Comparison of ENCODE assay signal across 24 cellular contexts in genomic region chr5:75021800-75022199, GRCh38. TPM values are rescaled to one million over a fixed set of nuclear protein-coding genes. Genes with fewer than 3 reads are reported as not detected.
A peak's percentile ranks its signal among the peaks of the same experiment; 100 is the strongest.
DNase-seq lines count a peak whose midpoint lies in the region; ATAC-seq, FAIRE-seq and TF ChIP-seq lines count a peak whose summit lies in the region.
"Had no signal": no experiment of that assay in that cellular context is flagged by ENCODE, and none has a peak within 500 bp of the region (broad histone marks: within the 10 kb centered on the region; RNA-seq: fewer than 3 reads in every experiment).

No MANE protein-coding gene starts in this region.

- H3K4me1 Mint-ChIP-seq in activated naive CD4-positive, alpha-beta T cell treated with anti-CD3 and anti-CD28 coated beads, Interleukin-2, amount 10 ng/mL, durations not matched to agents 7 days and 5 days: peaks cover 23% of the 10 kb centered on the region

- TF ChIP-seq EP300 in HepG2 (IDR thresholded peaks at IDR 0.05; ENCODE audit: low read depth in 2 of 2, low read length in 2 of 2) (no peak), HepG2 (CRISPR knock-in tag; IDR thresholded peaks at IDR 0.05; ENCODE audit: borderline replicate concordance) (no peak), stomach (IDR thresholded peaks at IDR 0.05) (no peak)

- H3K9me3 ChIP-seq in HepG2 (ENCODE audit: low read length) (no peaks in the 10 kb centered on the region), right lobe of liver (no peaks in the 10 kb centered on the region), neuronal stem cell (replicated peaks in 1 of 2; ENCODE audit: control insufficient read depth in 2 of 2, insufficient read depth in 1 of 2, low read depth in 1 of 2, low read length in 2 of 2) (no peaks in the 10 kb centered on the region), stomach (no peaks in the 10 kb centered on the region)
- H3K9me3 ChIP-seq: A549; BE2C; BLaER1 treated with 17β-estradiol and CSF1 and Interleukin-3, amounts not matched to agents 10 nM and 100 nM had no signal

- no peaks in the 10 kb centered on the region for H3K79me2 ChIP-seq in HepG2 (ENCODE audit: insufficient read depth, low read length)

- no peak overlapping the region for H3K23ac ChIP-seq in neuronal stem cell (ENCODE audit: low read depth, low read length, poor library complexity)

- H2BK120ac ChIP-seq in neuronal stem cell (ENCODE audit: low read depth, low read length): no peak overlapping the region

- TF ChIP-seq CTCF in HepG2 (CRISPR knock-in tag; IDR thresholded peaks at IDR 0.05) (no peak), right lobe of liver (IDR thresholded peaks at IDR 0.05) (no peak), stomach (IDR thresholded peaks at IDR 0.05) (no peak)

- H2BK5ac ChIP-seq in neuronal stem cell (ENCODE audit: low read length): no peak overlapping the region

- H3K14ac ChIP-seq in neuronal stem cell (ENCODE audit: low read length): no peak overlapping the region

- CTCF ChIA-PET in HepG2 (lab: Yijun Ruan, JAX; ENCODE audit: low intra/inter-chr PET ratio, low total read pairs): no interaction called here
- CTCF ChIA-PET in activated naive CD4-positive, alpha-beta T cell treated with anti-CD3 and anti-CD28 coated beads, Interleukin-2, amount 10 ng/mL, durations not matched to agents 7 days and 5 days (lab: Charles Lee): interaction anchor here (1.3 kb wide), 1 partner anchor 214 kb away, joined by 3 read pairs; no protein-coding TSS in a partner anchor

- H3K27me3 ChIP-seq in HepG2 (ENCODE audit: control insufficient read depth in 1 of 2, insufficient read depth in 2 of 2, low read length in 2 of 2): no peaks in the 10 kb centered on the region
- H3K27me3 ChIP-seq in right lobe of liver: no peaks in the 10 kb centered on the region
- H3K27me3 ChIP-seq in neuronal stem cell (ENCODE audit: control insufficient read depth in 3 of 3, insufficient read depth in 3 of 3, low read depth in 1 of 3, low read length in 3 of 3): no peaks in the 10 kb centered on the region
- no peaks in the 10 kb centered on the region for H3K27me3 ChIP-seq in stomach
- H3K27me3 ChIP-seq: BLaER1 treated with 17β-estradiol and CSF1 and Interleukin-3, amounts not matched to agents 10 nM and 100 nM had no signal

- H3K27ac ChIP-seq in HepG2 (ENCODE audit: extremely low read length, insufficient read depth, low read length) (no peak overlapping the region), right lobe of liver (no peak overlapping the region), neuronal stem cell (replicated peaks; ENCODE audit: low read length) (no peak overlapping the region), stomach (peak overlapping the region in 4 of 5 donors; percentile 56 to 71 (median 66))
- H3K27ac ChIP-seq: A549; BLaER1 treated with 17β-estradiol and CSF1 and Interleukin-3, amounts not matched to agents 10 nM and 100 nM; GM23248 had no signal

- H3K36me3 ChIP-seq in HepG2 (replicated peaks in 1 of 2; ENCODE audit: control insufficient read depth in 1 of 2, insufficient read depth in 2 of 2, low read length in 2 of 2) (no peaks in the 10 kb centered on the region), right lobe of liver (no peaks in the 10 kb centered on the region), neuronal stem cell (replicated peaks in 1 of 2; ENCODE audit: control insufficient read depth in 2 of 2, insufficient read depth in 2 of 2, low read length in 2 of 2) (no peaks in the 10 kb centered on the region), stomach (no peaks in the 10 kb centered on the region)
- H3K36me3 ChIP-seq: BE2C; BLaER1 treated with 17β-estradiol and CSF1 and Interleukin-3, amounts not matched to agents 10 nM and 100 nM had no signal

- H3K79me1 ChIP-seq in neuronal stem cell (ENCODE audit: low read depth, low read length): no peaks in the 10 kb centered on the region

- H3K18ac ChIP-seq in neuronal stem cell (ENCODE audit: low read length): no peak overlapping the region

- ATAC-seq in HepG2 (no peak), right lobe of liver (no peak)
- ATAC-seq: A549 had no signal

- H3K4ac ChIP-seq in neuronal stem cell (ENCODE audit: low read length): no peak overlapping the region

- H3K4me1 ChIP-seq in HepG2 (ENCODE audit: insufficient read depth, low read length) (peaks cover 25% of the 10 kb centered on the region), right lobe of liver (peaks cover 0 to 8% (median 0%) of the 10 kb centered on the region in 4 donors), neuronal stem cell (ENCODE audit: control insufficient read depth in 2 of 2, insufficient read depth in 1 of 2, low read depth in 1 of 2, low read length in 2 of 2) (peaks cover 0 to 1% of the 10 kb centered on the region in 2 donors), stomach (peaks cover 14 to 27% (median 20%) of the 10 kb centered on the region in 4 donors)
- H3K4me1 ChIP-seq: A549, BE2C had no signal

- H3K36me3 Mint-ChIP-seq in activated naive CD4-positive, alpha-beta T cell treated with anti-CD3 and anti-CD28 coated beads, Interleukin-2, amount 10 ng/mL, durations not matched to agents 7 days and 5 days: no peaks in the 10 kb centered on the region
- H3K36me3 Mint-ChIP-seq: CD14-positive monocyte had no signal

- TF ChIP-seq POLR2A in HepG2 (IDR thresholded peaks at IDR 0.05; ENCODE audit: insufficient read depth in 1 of 2, low read depth in 2 of 2, low read length in 2 of 2) (no peak), right lobe of liver (IDR thresholded peaks at IDR 0.05) (no peak), stomach (IDR thresholded peaks at IDR 0.05) (no peak)

- H2BK15ac ChIP-seq in neuronal stem cell (ENCODE audit: low read length): no peak overlapping the region

- H4K91ac ChIP-seq in neuronal stem cell (ENCODE audit: low read depth, low read length, poor library complexity): no peak overlapping the region

- no peaks in the 10 kb centered on the region for H3K9me3 Mint-ChIP-seq in activated naive CD4-positive, alpha-beta T cell treated with anti-CD3 and anti-CD28 coated beads, Interleukin-2, amount 10 ng/mL, durations not matched to agents 7 days and 5 days
- H3K9me3 Mint-ChIP-seq: CD8-positive, alpha-beta memory T cell had no signal

- H3K4me3 Mint-ChIP-seq in activated naive CD4-positive, alpha-beta T cell treated with anti-CD3 and anti-CD28 coated beads, Interleukin-2, amount 10 ng/mL, durations not matched to agents 7 days and 5 days: no peak overlapping the region
- H3K4me3 Mint-ChIP-seq: CD14-positive monocyte; CD4-positive, alpha-beta T cell had no signal

- no TSS peak for BruUV-seq in HepG2 (replicated peaks; lab: Mats Ljungman, UMichigan)

- H2AFZ ChIP-seq in HepG2 (ENCODE audit: low read length) (no peak overlapping the region), neuronal stem cell (ENCODE audit: low read length) (peak overlapping the region; percentile 74)
- H2AFZ ChIP-seq: GM23248 had no signal

- intact Hi-C loops in HepG2 (cut with micrococcal nuclease; ENCODE audit: unreplicated experiment) (no loop called here), right lobe of liver (cut with DNase I) (no loop called here), stomach (cut with DNase I; ENCODE audit: low total_unique reads) (no loop called here)

- no peaks in the 10 kb centered on the region for H4K20me1 ChIP-seq in HepG2 (ENCODE audit: insufficient read depth, low read length)
- H4K20me1 ChIP-seq: BLaER1 treated with 17β-estradiol and CSF1 and Interleukin-3, amounts not matched to agents 10 nM and 100 nM had no signal

- H3K4me3 ChIP-seq in HepG2 (replicated peaks in 1 of 3; ENCODE audit: insufficient read depth in 1 of 3, low read depth in 2 of 3, low read length in 3 of 3): no peak overlapping the region
- no peak overlapping the region for H3K4me3 ChIP-seq in right lobe of liver
- no peak overlapping the region for H3K4me3 ChIP-seq in neuronal stem cell (ENCODE audit: low read length in 2 of 2)
- no peak overlapping the region for H3K4me3 ChIP-seq in stomach
- H3K4me3 ChIP-seq: A549; BLaER1 treated with 17β-estradiol and CSF1 and Interleukin-3, amounts not matched to agents 10 nM and 100 nM; GM23248 had no signal

- WGBS in HepG2 (ENCODE audit: low lambda C conversion rate): 31% methylated on average over 4 of the region's 4 CpGs
- 71% methylated on average over 4 of the region's 4 CpGs for WGBS in right lobe of liver (ENCODE audit: insufficient coverage, low coverage, low lambda C conversion rate, missing lambda C conversion rate)
- no CpG with 5 or more reads among the region's 4 CpGs for WGBS in neuronal stem cell (ENCODE audit: extremely low coverage in 2 of 2, insufficient read length in 2 of 2, insufficient replicate concordance in 1 of 2), 2 donors
- WGBS in stomach, 5 donors: 31 to 61% (median 43%) methylated on average over 4 of the region's 4 CpGs

- H3K27ac Mint-ChIP-seq in activated naive CD4-positive, alpha-beta T cell treated with anti-CD3 and anti-CD28 coated beads, Interleukin-2, amount 10 ng/mL, durations not matched to agents 7 days and 5 days: no peak overlapping the region
- H3K27ac Mint-ChIP-seq: CD14-positive monocyte; CD4-positive, alpha-beta T cell had no signal

- in situ Hi-C loops in HepG2 (cut with HindIII; ENCODE audit: extremely low pct_ligation_motif_present, low pct_unique_long_range_greater_than_20kb): no loop called here

- TF ChIP-seq RAD21 in HepG2 (CRISPR knock-in tag; IDR thresholded peaks at IDR 0.05): no peak

- no peak overlapping the region for H2BK12ac ChIP-seq in neuronal stem cell (ENCODE audit: low read length)

- DNase-seq in HepG2 (ENCODE audit: low spot score): no peak
- DNase-seq in right lobe of liver: no peak
- DNase-seq in neuronal stem cell (ENCODE audit: low spot score): no peak
- DNase-seq in stomach: no peak
- DNase-seq in activated naive CD4-positive, alpha-beta T cell treated with anti-CD3 and anti-CD28 coated beads, Interleukin-2, amount 10 ng/mL, durations not matched to agents 7 days and 5 days: no peak
- no peak for DNase-seq in NCI-H510A (lab: John Stamatoyannopoulos, UW)
- DNase-seq: 8988T; ACHN; AML-193; CD4-positive, alpha-beta T cell; CD8-positive, alpha-beta memory T cell; DMS 273 treated with DMSO at 0.1 percent for 48 hours; DND-41; GM23248; H7; HCEC 1CT had no signal

- POLR2A ChIA-PET in HepG2 (lab: Yijun Ruan, JAX): no interaction called here

- no peak overlapping the region for H4K8ac ChIP-seq in neuronal stem cell (ENCODE audit: low read depth, low read length)

- no peak overlapping the region for H3K4me2 ChIP-seq in HepG2 (ENCODE audit: low read depth, low read length)
- no peak overlapping the region for H3K4me2 ChIP-seq in neuronal stem cell (ENCODE audit: insufficient read depth, low read length, poor library complexity, severe bottlenecking)
- H3K4me2 ChIP-seq: A549 had no signal

- FAIRE-seq in HepG2 (lab: Jason Lieb, UNC): no peak
- FAIRE-seq: A549, D721Med, GM12892, GM19239, H1 had no signal

- no peak overlapping the region for H3K9ac ChIP-seq in HepG2 (ENCODE audit: insufficient read depth, low read depth, low read length)
- H3K9ac ChIP-seq in neuronal stem cell (ENCODE audit: low read depth, low read length, poor library complexity): no peak overlapping the region
- H3K9ac ChIP-seq: BLaER1 treated with 17β-estradiol and CSF1 and Interleukin-3, amounts not matched to agents 10 nM and 100 nM; GM23248 had no signal

- no peak overlapping the region for H2AK5ac ChIP-seq in neuronal stem cell (ENCODE audit: low read depth, low read length)

- no peaks in the 10 kb centered on the region for H3K27me3 Mint-ChIP-seq in activated naive CD4-positive, alpha-beta T cell treated with anti-CD3 and anti-CD28 coated beads, Interleukin-2, amount 10 ng/mL, durations not matched to agents 7 days and 5 days
- H3K27me3 Mint-ChIP-seq: CD4-positive, alpha-beta T cell; CD8-positive, alpha-beta memory T cell had no signal

RNA-seq across cellular contexts. Expression of gene GCNT4, which starts 30.6 kb away (rescaled TPM):
- 0.22 and 0.27 TPM in 2 replicates for total RNA-seq in HepG2 (2016; rRNA removed; fragmentation: Illumina TruSeq; extraction: Trizol)
- total RNA-seq in HepG2 (2016; cell fraction: cytosol; rRNA removed; fragmentation: Illumina TruSeq; extraction: Trizol; ENCODE audit: low read depth): 0.10 TPM in 1 of 2 replicates, not detected in the other
- 0.18 and 0.26 TPM in 2 replicates for total RNA-seq in HepG2 (2016; cell fraction: insoluble cytoplasmic fraction; rRNA removed; fragmentation: Illumina TruSeq; extraction: Trizol)
- 0.17 and 0.25 TPM in 2 replicates for total RNA-seq in HepG2 (2016; cell fraction: membrane; rRNA removed; fragmentation: Illumina TruSeq; extraction: Trizol)
- total RNA-seq in HepG2 (2016; cell fraction: nucleus; rRNA removed; fragmentation: Illumina TruSeq; extraction: Trizol): 0.19 and 0.50 TPM in 2 replicates
- polyA plus RNA-seq in HepG2 (2011; rRNA removed): 0.26 and 0.38 TPM in 2 replicates
- 0.11 and 0.26 TPM in 2 replicates for polyA plus RNA-seq in HepG2 (2011; cell fraction: cytosol; rRNA removed)
- 0.16 and 0.28 TPM in 2 replicates for polyA plus RNA-seq in HepG2 (2011; cell fraction: nucleus; rRNA removed)
- 0.17 and 0.43 TPM in 2 replicates for polyA plus RNA-seq in HepG2 (2012)
- polyA plus RNA-seq in HepG2 (2016; cell fraction: cytosol; fragmentation: Illumina TruSeq; extraction: Trizol; ENCODE audit: low read depth): 0.01 and 0.02 TPM in 2 replicates
- polyA plus RNA-seq in HepG2 (2016; cell fraction: insoluble cytoplasmic fraction; fragmentation: Illumina TruSeq; extraction: Trizol; ENCODE audit: low read depth): 0.12 and 0.17 TPM in 2 replicates
- polyA plus RNA-seq in HepG2 (2016; cell fraction: membrane; fragmentation: Illumina TruSeq; extraction: Trizol; ENCODE audit: low read depth): 0.05 and 0.13 TPM in 2 replicates
- polyA plus RNA-seq in HepG2 (2016; cell fraction: nucleus; fragmentation: Illumina TruSeq; extraction: Trizol; ENCODE audit: insufficient read depth, low read depth): 0.21 and 0.28 TPM in 2 replicates
- 0.02 and 0.26 TPM in 2 replicates for polyA minus RNA-seq in HepG2 (2011; rRNA and poly(A)+ RNA removed; ENCODE audit: low replicate concordance)
- 0.59 and 0.62 TPM in 2 replicates for polyA minus RNA-seq in HepG2 (2011; cell fraction: cytosol; rRNA and poly(A)+ RNA removed)
- 0.90 and 0.99 TPM in 2 replicates for polyA minus RNA-seq in HepG2 (2011; cell fraction: nucleus; rRNA and poly(A)+ RNA removed)
- total RNA-seq in right lobe of liver: 1 to 10 TPM in 3 of 6 experiments, under 1 TPM in 3; 0.35 to 2.0 (median 0.96) TPM
- 0.36 TPM for polyA plus RNA-seq in neuronal stem cell (2013, experiment 1 of 2)
- 0.33 TPM for polyA plus RNA-seq in neuronal stem cell (2013, experiment 2 of 2)
- 10 to 100 TPM in 2 of 5 donors, 1 to 10 TPM in 3; 1.2 to 31.4 (median 8.0) TPM for total RNA-seq in stomach
- 1 to 10 TPM; 1.5 to 3.8 (median 3.3) TPM for polyA plus RNA-seq in stomach
- polyA plus RNA-seq: CD14-positive monocyte had no signal

Comparison
In these comparisons a context has a peak if more than half of its experiments do, and no peak if none do; other contexts are left out.
1. H3K27ac ChIP-seq: peak in stomach (4 of 5); none in HepG2 (single experiment), right lobe of liver (0 of 3) and neuronal stem cell (single experiment).